1 cellular context compared by ENCODE assay signal in genomic region chr5:154857091-154857533, GRCh38.
TF ChIP-seq lines count a peak whose summit lies in the region.

No MANE protein-coding gene starts in this region.

TF ChIP-seq in endothelial cell of umbilical vein, 7 proteins besides CTCF, POLR2A, EP300 and RAD21 (continued from another document):
- TF ChIP-seq POLR2AphosphoS5 (IDR thresholded peaks at IDR 0.05; ENCODE audit: insufficient read depth, low read depth, low read length), result no peak
- TF ChIP-seq JUN (IDR thresholded peaks at IDR 0.05; ENCODE audit: borderline replicate concordance, insufficient read depth, insufficient read length, low read depth), result no peak
